8 cellular contexts compared by ENCODE assay signal in the genomic region with DNA sequence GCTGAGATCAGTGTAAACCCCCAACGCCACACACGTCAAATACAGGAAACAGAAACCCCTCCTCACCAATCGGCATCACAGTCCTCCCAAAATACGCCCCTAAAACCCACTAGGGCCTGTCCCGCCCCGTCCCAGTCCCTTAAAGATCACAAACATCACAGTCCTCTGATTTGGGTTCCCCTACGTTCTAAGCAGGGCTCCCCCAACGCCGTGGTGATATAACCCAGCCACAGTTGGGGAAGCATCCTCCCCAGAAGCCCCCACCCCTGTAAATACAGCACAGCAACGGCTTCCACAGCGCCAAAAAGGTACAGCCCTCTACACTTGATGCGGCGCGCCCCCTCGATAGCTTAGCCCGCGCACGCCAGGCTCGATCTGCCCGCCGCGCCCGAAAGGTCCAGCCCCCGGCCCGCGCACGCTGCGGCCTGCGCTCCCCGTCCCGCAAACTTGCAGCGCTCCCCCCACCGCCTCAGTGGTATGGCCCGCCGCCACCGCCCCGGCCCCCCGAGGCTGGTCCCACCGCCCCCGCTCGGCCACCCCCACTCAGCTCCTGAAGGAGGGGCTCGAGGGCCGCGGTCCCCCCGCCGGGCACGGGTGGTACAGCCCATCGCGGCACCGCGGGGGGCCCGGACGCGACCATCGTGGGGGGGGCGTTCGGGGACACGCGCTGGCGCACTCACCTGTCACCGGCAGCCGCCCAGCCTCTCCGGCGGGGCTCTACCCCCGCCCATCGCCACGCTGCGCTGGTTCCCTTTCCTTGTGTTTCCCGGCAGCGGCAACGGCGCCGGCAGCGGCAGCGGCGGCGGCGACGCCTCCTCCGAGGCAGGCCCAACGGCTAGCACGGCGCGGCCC. TPM values are rescaled to one million over a fixed set of nuclear protein-coding genes. Genes with fewer than 3 reads are reported as not detected.
DNase-seq lines count a peak whose midpoint lies in the region; TF ChIP-seq lines count a peak whose summit lies in the region.

A gene (minus strand): TSS at position 845 of the 852 bp plus-strand sequence. CDS start 20,078 bp downstream, outside the sequence.

- H3K36me3 ChIP-seq in GM06990 (ENCODE audit: control insufficient read depth, insufficient read depth, low read length), result peaks cover 1% of the 10 kb centered on the region
- peaks cover 1% of the 10 kb centered on the region for H3K36me3 ChIP-seq in kidney epithelial cell (ENCODE audit: control insufficient read depth, insufficient read depth, low read length)

- H3K4me3 ChIP-seq in GM06990 (replicated peaks; ENCODE audit: low read depth, low read length) (peak within 1 kb of the TSS; percentile 88), WI38 (ENCODE audit: low read depth, low read length) (peak within 1 kb of the TSS; percentile 91), cardiac fibroblast (replicated peaks in 1 of 2; ENCODE audit: low read depth in 2 of 2, low read length in 2 of 2) (peak within 1 kb of the TSS; percentile 85 to 87), kidney epithelial cell (ENCODE audit: low read depth, low read length) (peak within 1 kb of the TSS; percentile 94)

- no peaks in the 10 kb centered on the region for H3K27me3 ChIP-seq in GM06990 (replicated peaks; ENCODE audit: control insufficient read depth, insufficient read depth, low read length)
- no peaks in the 10 kb centered on the region for H3K27me3 ChIP-seq in kidney epithelial cell (ENCODE audit: control insufficient read depth, insufficient read depth, low read length)

- DNase-seq in GM06990 (ENCODE audit: extremely low read depth, insufficient read length), result no peak
- no peak for DNase-seq in H4 (ENCODE audit: low spot score)
- DNase-seq in MV-4-11 (lab: John Stamatoyannopoulos, UW), result peak; percentile 48
- peak in 1 of 2 donors; percentile 71 for DNase-seq in cardiac fibroblast (ENCODE audit: low read depth in 2 of 2)
- no peak for DNase-seq in kidney epithelial cell (ENCODE audit: low read depth)
- DNase-seq in stimulated activated CD4-positive, alpha-beta T cell treated with anti-CD3 and anti-CD28 coated beads, Interleukin-1b, Interleukin-23, amount 100 ng/mL, for 1 hour (ENCODE audit: low read depth in 2 of 2), result peak; percentile 1 to 41
- DNase-seq in inferior parietal cortex (ENCODE audit: extremely low spot score), result no peak

- TF ChIP-seq CTCF in GM06990 (IDR thresholded peaks at IDR 0.05; ENCODE audit: insufficient read depth, low read length, poor library complexity, severe bottlenecking) (no peak), WI38 (IDR thresholded peaks at IDR 0.05; ENCODE audit: low read depth, low read length) (no peak), cardiac fibroblast (IDR thresholded peaks at IDR 0.05; ENCODE audit: low read depth, low read length) (no peak), kidney epithelial cell (IDR thresholded peaks at IDR 0.05; ENCODE audit: insufficient read depth, low read length, poor library complexity, severe bottlenecking) (no peak)

RNA-seq across cellular contexts. Expression of the gene that starts here (rescaled TPM):
- 51.0 and 59.2 TPM in 2 replicates for total RNA-seq in H4 (2014; rRNA removed; shearing (Covaris generic))
- total RNA-seq in kidney epithelial cell, result 72.3 and 73.5 TPM in 2 replicates

Comparison
In these comparisons a context has a peak if more than half of its experiments do, and no peak if none do; other contexts are left out.
1. DNase-seq: peak in MV-4-11 (single experiment) and stimulated activated CD4-positive, alpha-beta T cell treated with anti-CD3 and anti-CD28 coated beads, Interleukin-1b, Interleukin-23, amount 100 ng/mL, for 1 hour (2 of 2); none in GM06990 (single experiment), H4 (single experiment), kidney epithelial cell (single experiment) and inferior parietal cortex (single experiment).
2. Peak in every context shown above with its lines, with median percentiles within 50 percentile points of each other: H3K4me3 ChIP-seq.